Comparison of ENCODE assay signal across 8 cellular contexts in genomic region chr19:46614114-46614701, GRCh38. TPM values are rescaled to one million over a fixed set of nuclear protein-coding genes. Genes with fewer than 3 reads are reported as not detected.
DNase-seq lines count a peak whose midpoint lies in the region; ATAC-seq lines count a peak whose summit lies in the region.

No MANE protein-coding gene starts in this region.

- no peaks in the 10 kb centered on the region for H3K9me3 Mint-ChIP-seq in activated CD8-positive, alpha-beta T cell treated with anti-CD3 and anti-CD28 coated beads, Interleukin-2, amount 10 ng/mL, durations not matched to agents 7 days and 5 days (ENCODE audit: insufficient read depth)
- H3K9me3 Mint-ChIP-seq in effector memory CD8-positive, alpha-beta T cell = no peaks in the 10 kb centered on the region

- H3K27ac Mint-ChIP-seq in activated CD8-positive, alpha-beta T cell treated with anti-CD3 and anti-CD28 coated beads, Interleukin-2, amount 10 ng/mL, durations not matched to agents 7 days and 5 days = peak overlapping the region; percentile 78
- peak overlapping the region in 1 of 2 donors; percentile 59 for H3K27ac Mint-ChIP-seq in effector memory CD8-positive, alpha-beta T cell

- no peaks in the 10 kb centered on the region for H3K27me3 Mint-ChIP-seq in activated CD8-positive, alpha-beta T cell treated with anti-CD3 and anti-CD28 coated beads, Interleukin-2, amount 10 ng/mL, durations not matched to agents 7 days and 5 days (ENCODE audit: low read depth)
- peaks cover 0 to 10% of the 10 kb centered on the region in 2 donors for H3K27me3 Mint-ChIP-seq in effector memory CD8-positive, alpha-beta T cell

- H3K4me3 Mint-ChIP-seq in activated CD8-positive, alpha-beta T cell treated with anti-CD3 and anti-CD28 coated beads, Interleukin-2, amount 10 ng/mL, durations not matched to agents 7 days and 5 days = no peak overlapping the region
- peak overlapping the region in 1 of 2 donors; percentile 14 for H3K4me3 Mint-ChIP-seq in effector memory CD8-positive, alpha-beta T cell

- DNase-seq in COLO829 (ENCODE audit: low spot score) (peak; percentile 86), NCI-H774 (lab: John Stamatoyannopoulos, UW) (peak; percentile 53), middle frontal gyrus (ENCODE audit: extremely low spot score, low spot score) (peak; percentile 76)
- peak; percentile 88 for DNase-seq in activated CD8-positive, alpha-beta T cell treated with anti-CD3 and anti-CD28 coated beads, Interleukin-2, amount 10 ng/mL, durations not matched to agents 7 days and 5 days
- peak; percentile 75 to 80 (median 78) for DNase-seq in effector memory CD8-positive, alpha-beta T cell
- DNase-seq in stimulated activated CD8-positive, alpha-beta memory T cell treated with anti-CD3 and anti-CD28 coated beads, Interleukin-7, amount 100 ng/mL, for 1 hour (ENCODE audit: low read depth in 2 of 2) = peak; percentile 59 to 67

- peaks cover 81% of the 10 kb centered on the region for H3K4me1 Mint-ChIP-seq in activated CD8-positive, alpha-beta T cell treated with anti-CD3 and anti-CD28 coated beads, Interleukin-2, amount 10 ng/mL, durations not matched to agents 7 days and 5 days (ENCODE audit: low read depth)
- H3K4me1 Mint-ChIP-seq in effector memory CD8-positive, alpha-beta T cell (ENCODE audit: low read depth in 2 of 2) = peaks cover 34% of the 10 kb centered on the region in 2 donors

- POLR2A ChIA-PET in activated CD8-positive, alpha-beta T cell treated with anti-CD3 and anti-CD28 coated beads, Interleukin-2, amount 10 ng/mL, durations not matched to agents 7 days and 5 days (lab: Charles Lee) = interaction anchor here (0.6 to 2.9 kb wide), 5 partner anchors 9 to 91 kb away, joined by 3 to 29 read pairs (median 4); partner anchors contain the start of genes CALM3 and DACT3

- CTCF ChIA-PET in activated CD8-positive, alpha-beta T cell treated with anti-CD3 and anti-CD28 coated beads, Interleukin-2, amount 10 ng/mL, durations not matched to agents 7 days and 5 days (lab: Charles Lee) = interaction anchor here (0.7 to 14.0 kb wide), 17 partner anchors 8 to 140 kb away, joined by 3 to 350 read pairs (median 5); partner anchors contain the start of genes CALM3, DACT3, GNG8 and PTGIR

- H3K36me3 Mint-ChIP-seq in activated CD8-positive, alpha-beta T cell treated with anti-CD3 and anti-CD28 coated beads, Interleukin-2, amount 10 ng/mL, durations not matched to agents 7 days and 5 days (ENCODE audit: low read depth) = peaks cover 26% of the 10 kb centered on the region
- peaks cover 14% of the 10 kb centered on the region for H3K36me3 Mint-ChIP-seq in effector memory CD8-positive, alpha-beta T cell (ENCODE audit: insufficient read depth)

- ATAC-seq in HG02885 (IDR thresholded peaks at IDR 0.05; ENCODE audit: poor library complexity, unreplicated experiment) (peak; percentile 48), GM19455 (IDR thresholded peaks at IDR 0.05; ENCODE audit: unreplicated experiment) (no peak)
- ATAC-seq in activated CD8-positive, alpha-beta T cell treated with anti-CD3 and anti-CD28 coated beads, Interleukin-2, amount 10 ng/mL, durations not matched to agents 7 days and 5 days = peak; percentile 52
- ATAC-seq in effector memory CD8-positive, alpha-beta T cell (replicated peaks) = peak; percentile 72

RNA-seq across cellular contexts. Expression of gene PTGIR, which starts 10.7 kb away (rescaled TPM):
- 10 to 100 TPM in 1 of 2 experiments, 1 to 10 TPM in 1; 8.8 to 10.4 TPM for total RNA-seq in activated CD8-positive, alpha-beta T cell treated with anti-CD3 and anti-CD28 coated beads, Interleukin-2, amount 10 ng/mL, durations not matched to agents 7 days and 5 days

RNA-seq across cellular contexts. Expression of gene CALM3, which starts 13.1 kb away (rescaled TPM):
- 100 to 1,000 TPM; 646 to 682 TPM for total RNA-seq in activated CD8-positive, alpha-beta T cell treated with anti-CD3 and anti-CD28 coated beads, Interleukin-2, amount 10 ng/mL, durations not matched to agents 7 days and 5 days

RNA-seq across cellular contexts. Expression of gene GNG8, which starts 21.8 kb away (rescaled TPM):
- not detected for total RNA-seq in activated CD8-positive, alpha-beta T cell treated with anti-CD3 and anti-CD28 coated beads, Interleukin-2, amount 10 ng/mL, durations not matched to agents 7 days and 5 days

RNA-seq across cellular contexts. Expression of gene DACT3, which starts 46.8 kb away (rescaled TPM):
- under 1 TPM; 0.42 TPM for total RNA-seq in activated CD8-positive, alpha-beta T cell treated with anti-CD3 and anti-CD28 coated beads, Interleukin-2, amount 10 ng/mL, durations not matched to agents 7 days and 5 days
